ENCODE assay signal across 29 cellular contexts in the genomic region with DNA sequence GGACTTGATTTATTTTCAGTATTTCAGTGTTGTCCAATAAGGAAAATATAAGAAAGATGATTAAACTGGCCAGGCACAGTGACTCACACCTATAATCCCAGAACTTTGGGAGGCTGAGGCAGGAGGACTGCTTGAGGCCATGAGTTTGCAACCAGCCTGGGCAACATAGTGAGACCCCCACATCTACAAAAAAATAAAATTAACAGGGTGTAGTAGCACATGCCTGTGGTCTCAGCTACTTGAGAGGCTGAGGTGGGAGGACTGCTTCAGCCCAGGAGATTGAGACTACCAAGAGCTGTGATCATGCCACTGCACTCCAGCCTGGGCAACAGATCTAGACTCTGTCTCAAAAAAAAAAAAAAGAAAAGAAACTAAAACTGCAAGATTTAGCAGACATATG.
"Had no signal": no experiment of that assay in that cellular context is flagged by ENCODE, and none has a peak within 500 bp of the region (broad histone marks: within the 10 kb centered on the region; RNA-seq: fewer than 3 reads in every experiment).

No MANE protein-coding gene starts in this region.

- H3K27me3 ChIP-seq: neural progenitor cell, ovary, right lobe of liver, sigmoid colon, stomach, thyroid gland, tibial nerve, upper lobe of left lung, vagina had no signal

- H3K9me3 ChIP-seq: ovary, psoas muscle, right lobe of liver, sigmoid colon, stomach, thoracic aorta, thyroid gland, tibial nerve, upper lobe of left lung, vagina had no signal

- H3K4me1 ChIP-seq: parathyroid adenoma, right lobe of liver had no signal

- H3K27me3 Mint-ChIP-seq: progenitor cell of endocrine pancreas; stimulated activated naive B cell treated with anti-CD40 and anti-IgM and Interleukin-4, amounts not matched to agents 10 μg/mL and 1 μg/mL and 100 μg/mL, for 72 hours had no signal

- H3K4me1 Mint-ChIP-seq: natural killer cell; stimulated activated effector memory CD8-positive, alpha-beta T cell treated with anti-CD3 and anti-CD28 coated beads, Interleukin-12 subunit alpha, Interleukin-12 subunit beta, amount 100 ng/mL, for 72 hours; stimulated activated naive B cell treated with anti-CD40 and anti-IgM and Interleukin-4, amounts not matched to agents 10 μg/mL and 1 μg/mL and 100 μg/mL, for 72 hours had no signal

- H3K4me3 Mint-ChIP-seq: natural killer cell; nephron; neural progenitor cell; stimulated activated effector memory CD8-positive, alpha-beta T cell treated with anti-CD3 and anti-CD28 coated beads, Interleukin-12 subunit alpha, Interleukin-12 subunit beta, amount 100 ng/mL, for 72 hours; stimulated activated naive B cell treated with anti-CD40 and anti-IgM and Interleukin-4, amounts not matched to agents 10 μg/mL and 1 μg/mL and 100 μg/mL, for 72 hours; stimulated activated naive CD8-positive, alpha-beta T cell treated with anti-CD3 and anti-CD28 coated beads, Interleukin-15, Interleukin-2, amounts not matched to agents 100 ng/mL and 50 ng/mL, for 24 hours had no signal

- H3K36me3 Mint-ChIP-seq: natural killer cell; neural progenitor cell; stimulated activated effector memory CD8-positive, alpha-beta T cell treated with anti-CD3 and anti-CD28 coated beads, Interleukin-12 subunit alpha, Interleukin-12 subunit beta, amount 100 ng/mL, for 72 hours; stimulated activated naive B cell treated with anti-CD40 and anti-IgM and Interleukin-4, amounts not matched to agents 10 μg/mL and 1 μg/mL and 100 μg/mL, for 72 hours had no signal

- H3K27ac Mint-ChIP-seq: natural killer cell; neural progenitor cell; stimulated activated effector memory CD8-positive, alpha-beta T cell treated with anti-CD3 and anti-CD28 coated beads, Interleukin-12 subunit alpha, Interleukin-12 subunit beta, amount 100 ng/mL, for 72 hours; stimulated activated naive B cell treated with anti-CD40 and anti-IgM and Interleukin-4, amounts not matched to agents 10 μg/mL and 1 μg/mL and 100 μg/mL, for 72 hours; stimulated activated naive CD8-positive, alpha-beta T cell treated with anti-CD3 and anti-CD28 coated beads, Interleukin-15, Interleukin-2, amounts not matched to agents 100 ng/mL and 50 ng/mL, for 24 hours had no signal

- ATAC-seq: natural killer cell; psoas muscle; right cardiac atrium; right lobe of liver; stimulated activated effector memory CD8-positive, alpha-beta T cell treated with anti-CD3 and anti-CD28 coated beads, Interleukin-12 subunit alpha, Interleukin-12 subunit beta, amount 100 ng/mL, for 72 hours; stimulated activated naive B cell treated with anti-CD40 and anti-IgM and Interleukin-4, amounts not matched to agents 10 μg/mL and 1 μg/mL and 100 μg/mL, for 72 hours had no signal

- DNase-seq: natural killer cell; occipital lobe; ovary; posterior cingulate gyrus; psoas muscle; right cardiac atrium; right lobe of liver; sigmoid colon; small intestine; stimulated activated CD4-positive, alpha-beta T cell treated with anti-CD3 and anti-CD28 coated beads, Interleukin-15, amount 100 ng/mL, for 24 hours; stimulated activated CD4-positive, alpha-beta T cell treated with anti-CD3 and anti-CD28 coated beads, Interleukin-2, amount 100 ng/mL, for 24 hours; stimulated activated CD4-positive, alpha-beta T cell treated with anti-CD3 and anti-CD28 coated beads, Interleukin-2, amount 100 ng/mL, for 48 hours; stimulated activated CD4-positive, alpha-beta T cell treated with anti-CD3 and anti-CD28 coated beads, Interleukin-4, amount 100 ng/mL, for 24 hours; stimulated activated naive B cell treated with anti-CD40 and anti-IgM and Interleukin-4, amounts not matched to agents 10 μg/mL and 1 μg/mL and 100 μg/mL, for 72 hours; stimulated activated naive CD4-positive, alpha-beta T cell treated with Interleukin-2 at 50 U/mL for 16 hours; stomach; thyroid gland; trophoblast cell; upper lobe of left lung had no signal

- H3K27ac ChIP-seq: neural progenitor cell, ovary, parathyroid adenoma, psoas muscle, right lobe of liver, sigmoid colon, stomach, thoracic aorta, thyroid gland, tibial nerve, upper lobe of left lung, vagina had no signal

- H3K36me3 ChIP-seq: neural progenitor cell, ovary, right lobe of liver, sigmoid colon, stomach, thoracic aorta, thyroid gland, tibial nerve, upper lobe of left lung, vagina had no signal

- H3K9ac ChIP-seq: neural progenitor cell, parathyroid adenoma had no signal

- H3K4me3 ChIP-seq: neural progenitor cell, ovary, psoas muscle, right lobe of liver, sigmoid colon, stomach, thoracic aorta, thyroid gland, tibial nerve, upper lobe of left lung, vagina had no signal

- FAIRE-seq: small intestine, urothelium cell line had no signal

- H3K9me3 Mint-ChIP-seq: natural killer cell; nephron; neural progenitor cell; stimulated activated effector memory CD8-positive, alpha-beta T cell treated with anti-CD3 and anti-CD28 coated beads, Interleukin-12 subunit alpha, Interleukin-12 subunit beta, amount 100 ng/mL, for 72 hours; stimulated activated naive B cell treated with anti-CD40 and anti-IgM and Interleukin-4, amounts not matched to agents 10 μg/mL and 1 μg/mL and 100 μg/mL, for 72 hours; stimulated activated naive CD8-positive, alpha-beta T cell treated with anti-CD3 and anti-CD28 coated beads, Interleukin-15, Interleukin-2, amounts not matched to agents 100 ng/mL and 50 ng/mL, for 24 hours had no signal
